8 cellular contexts compared by ENCODE assay signal in genomic region chrX:154526901-154527675, GRCh38. TPM values are rescaled to one million over a fixed set of nuclear protein-coding genes. Genes with fewer than 3 reads are reported as not detected.
DNase-seq lines count a peak whose midpoint lies in the region; ATAC-seq and TF ChIP-seq lines count a peak whose summit lies in the region.

No MANE protein-coding gene starts in this region.

- H3K27me3 Mint-ChIP-seq in WTC11 (ENCODE audit: low read depth) = peaks cover 43% of the 10 kb centered on the region

- POLR2A ChIA-PET in WTC11 (lab: Charles Lee) = interaction anchor here (0.6 to 1.6 kb wide), 4 partner anchors 10 to 709 kb away, joined by 4 to 13 read pairs (median 6); partner anchors contain the start of gene SLC10A3

- H3K27ac ChIP-seq in cingulate gyrus (ENCODE audit: low read depth, low read length) = peak overlapping the region; percentile 26

- peak; percentile 84 for ATAC-seq in HG02973 (IDR thresholded peaks at IDR 0.05; ENCODE audit: unreplicated experiment)
- ATAC-seq in WTC11 = peak; percentile 95
- ATAC-seq in left colon = peak; percentile 87
- no peak for ATAC-seq in HG03521 (IDR thresholded peaks at IDR 0.05; ENCODE audit: unreplicated experiment)

- H3K9me3 Mint-ChIP-seq in WTC11 = no peaks in the 10 kb centered on the region

- CTCF ChIA-PET in WTC11 (lab: Charles Lee) = interaction anchor here (0.6 to 1.8 kb wide), 19 partner anchors 8 to 221 kb away, joined by 3 to 20 read pairs (median 3); partner anchors contain the start of genes FAM3A, FLNA, PLXNA3 and RPL10

- intact Hi-C loops in left colon (cut with DNase I, micrococcal nuclease) = no loop called here

- DNase-seq in GM12865 (ENCODE audit: low read depth) = peak; percentile 76
- peak; percentile 57 for DNase-seq in NCI-H226
- DNase-seq in WTC11 (ENCODE audit: low spot score) = peak; percentile 73
- DNase-seq in left colon = peak; percentile 81 to 86
- DNase-seq in stimulated activated CD4-positive, alpha-beta T cell treated with anti-CD3 and anti-CD28 coated beads, Interleukin-1b, Interleukin-23, amount 100 ng/mL, for 4 hours (ENCODE audit: low read depth in 2 of 2) = peak; percentile 31 to 49

- peaks cover 10% of the 10 kb centered on the region; the same call in 1 of the 2 replicates for H3K4me1 Mint-ChIP-seq in WTC11

- 0 out of 2 replicates have a peak, but pooled peaks cover 4% of the 10 kb centered on the region for H3K36me3 Mint-ChIP-seq in WTC11

- H3K4me3 Mint-ChIP-seq in WTC11 = peak overlapping the region; percentile 54

- H3K27ac Mint-ChIP-seq in WTC11 = no peak overlapping the region

- H3K4me3 ChIP-seq in GM12865 (ENCODE audit: low read depth, low read length) = peak overlapping the region; percentile 46

- TF ChIP-seq CTCF in GM12865 (IDR thresholded peaks at IDR 0.05; ENCODE audit: insufficient read depth, low read depth, low read length, missing control alignments) = peak; percentile 45
- TF ChIP-seq CTCF in WTC11 (IDR thresholded peaks at IDR 0.05) = no peak

TF ChIP-seq in WTC11, 78 proteins besides CTCF, POLR2A, EP300 and RAD21:
- TF ChIP-seq ZNF317 (CRISPR knock-in tag; IDR thresholded peaks at IDR 0.05; ENCODE audit: borderline replicate concordance, low read depth) = no peak
- no peak for TF ChIP-seq ZNF219 (CRISPR knock-in tag; IDR thresholded peaks at IDR 0.05; ENCODE audit: borderline replicate concordance)
- TF ChIP-seq TCF7 (CRISPR knock-in tag; IDR thresholded peaks at IDR 0.05; ENCODE audit: low read depth) = no peak
- TF ChIP-seq E2F1 (CRISPR knock-in tag; IDR thresholded peaks at IDR 0.05) = no peak
- no peak for TF ChIP-seq ZNF425 (CRISPR knock-in tag; conservative IDR thresholded peaks at IDR 0.05)
- no peak for TF ChIP-seq ARID4B (CRISPR knock-in tag; IDR thresholded peaks at IDR 0.05; ENCODE audit: borderline replicate concordance)
- TF ChIP-seq ZNF396 (CRISPR knock-in tag; IDR thresholded peaks at IDR 0.05; ENCODE audit: borderline replicate concordance) = no peak
- no peak for TF ChIP-seq ELF4 (CRISPR knock-in tag; IDR thresholded peaks at IDR 0.05; ENCODE audit: low read depth)
- TF ChIP-seq SMAD3 (CRISPR knock-in tag; IDR thresholded peaks at IDR 0.05; ENCODE audit: borderline replicate concordance) = no peak
- TF ChIP-seq HMGXB4 (CRISPR knock-in tag; IDR thresholded peaks at IDR 0.05) = no peak
- no peak for TF ChIP-seq CREM (CRISPR knock-in tag; IDR thresholded peaks at IDR 0.05)

RNA-seq across cellular contexts. Expression of gene FAM3A, which starts 11.1 kb away (rescaled TPM):
- total RNA-seq in WTC11 (2021) (23.5 to 26.5 TPM (median 25.0 TPM) in 3 replicates), left colon (10 to 100 TPM; 64.3 to 75.0 TPM)

RNA-seq across cellular contexts. Expression of gene G6PD, which starts 19.6 kb away (rescaled TPM):
- total RNA-seq in WTC11 (2021) (64.7 to 72.8 TPM (median 66.0 TPM) in 3 replicates), left colon (10 to 100 TPM; 30.5 to 34.2 TPM)

RNA-seq across cellular contexts. Expression of gene IKBKG, which starts 20.3 kb away (rescaled TPM):
- 20.0 to 29.1 TPM (median 22.1 TPM) in 3 replicates for total RNA-seq in WTC11 (2021)
- total RNA-seq in left colon = 10 to 100 TPM; 26.5 to 29.1 TPM

RNA-seq across cellular contexts. Expression of gene SLC10A3, which starts 36.7 kb away (rescaled TPM):
- total RNA-seq in WTC11 (2021) (8.7 to 9.8 TPM (median 9.6 TPM) in 3 replicates), left colon (10 to 100 TPM; 23.8 to 30.0 TPM)

RNA-seq across cellular contexts. Expression of gene UBL4A, which starts 40.7 kb away (rescaled TPM):
- total RNA-seq in WTC11 (2021) (34.0 to 34.7 TPM (median 34.1 TPM) in 3 replicates), left colon (10 to 100 TPM; 30.5 to 34.5 TPM)
